Comparison of ENCODE assay signal across 9 cellular contexts in the genomic region with DNA sequence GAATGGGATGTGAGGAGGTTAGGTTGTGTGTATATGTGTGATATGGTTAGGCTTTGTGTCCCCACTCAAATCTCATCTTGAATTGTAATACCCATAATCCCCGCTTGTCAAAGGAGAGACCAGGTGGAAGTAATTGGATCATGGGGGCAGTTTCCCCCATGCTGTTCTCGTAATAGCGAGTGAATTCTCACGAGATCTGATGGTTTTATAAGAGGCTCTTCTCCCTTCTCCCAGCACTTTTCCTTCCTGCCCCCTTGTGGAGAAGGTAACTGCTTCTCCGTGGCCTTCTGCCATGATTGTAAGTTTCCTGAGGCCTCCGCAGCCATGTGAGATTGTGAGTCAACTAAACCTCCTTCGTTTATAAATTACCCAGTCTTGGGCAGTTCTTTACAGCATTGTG. TPM values are rescaled to one million over a fixed set of nuclear protein-coding genes. Genes with fewer than 3 reads are reported as not detected.
DNase-seq lines count a peak whose midpoint lies in the region; ATAC-seq and TF ChIP-seq lines count a peak whose summit lies in the region.
"Had no signal": no experiment of that assay in that cellular context is flagged by ENCODE, and none has a peak within 500 bp of the region (broad histone marks: within the 10 kb centered on the region; RNA-seq: fewer than 3 reads in every experiment).

No MANE protein-coding gene starts in this region.

- TF ChIP-seq POLR2A in heart left ventricle (IDR thresholded peaks at IDR 0.05) (no peak), uterus (IDR thresholded peaks at IDR 0.05) (no peak), thyroid gland (IDR thresholded peaks at IDR 0.05) (no peak)

- no peak overlapping the region for H3K9ac ChIP-seq in adipocyte (ENCODE audit: low read length)
- peak overlapping the region; percentile 62 for H3K9ac ChIP-seq in muscle layer of colon (ENCODE audit: low read length)

- peak overlapping the region in 1 of 12 donors; percentile 87 for H3K27ac ChIP-seq in heart left ventricle
- H3K27ac ChIP-seq in right atrium auricular region, result no peak overlapping the region
- peak overlapping the region; percentile 42 for H3K27ac ChIP-seq in muscle layer of colon (ENCODE audit: low read depth, low read length)
- H3K27ac ChIP-seq in uterus, result peak overlapping the region in 1 of 2 donors; percentile 90
- no peak overlapping the region for H3K27ac ChIP-seq in thyroid gland

- H3K4me1 ChIP-seq in heart left ventricle (peaks cover 0 to 15% (median 6%) of the 10 kb centered on the region in 12 donors), right atrium auricular region (no peaks in the 10 kb centered on the region), adipocyte (ENCODE audit: control insufficient read depth, insufficient read depth, low read length) (peaks cover 12% of the 10 kb centered on the region), muscle layer of colon (ENCODE audit: insufficient read depth, low read length) (peaks cover 12% of the 10 kb centered on the region), uterus (no peaks in the 10 kb centered on the region), thyroid gland (no peaks in the 10 kb centered on the region)

- intact Hi-C loops in heart left ventricle (cut with DNase I), result loop anchor here in 1 of 10 donors (10.0 kb wide), 1 partner anchor 56 kb away; the partner anchor contains the start of gene CYCS
- intact Hi-C loops in uterus (cut with DNase I; ENCODE audit: low total_unique reads), result no loop called here
- intact Hi-C loops in thyroid gland (cut with DNase I), result no loop called here

- H3K4me3 ChIP-seq in heart left ventricle (peak overlapping the region; percentile 57 to 93 (median 82)), right atrium auricular region (peak overlapping the region in 1 of 2 donors; percentile 89), adipocyte (ENCODE audit: low read length) (peak overlapping the region; percentile 81), muscle layer of colon (ENCODE audit: low read depth in 1 of 2, low read length in 2 of 2) (peak overlapping the region in 1 of 2 donors; percentile 84), uterus (peak overlapping the region; percentile 74 to 86), thyroid gland (replicated peaks in 1 of 3) (no peak overlapping the region)

- no peak for DNase-seq in heart left ventricle
- DNase-seq in right atrium auricular region (ENCODE audit: low spot score), result no peak
- no peak for DNase-seq in adipocyte (ENCODE audit: low read depth)
- no peak for DNase-seq in uterus
- DNase-seq in NCI-H1105 treated with DMSO at 0.1 percent for 48 hours (lab: John Stamatoyannopoulos, UW), result no peak
- no peak for DNase-seq in thyroid gland

- TF ChIP-seq CTCF in heart left ventricle (IDR thresholded peaks at IDR 0.05) (no peak), right atrium auricular region (IDR thresholded peaks at IDR 0.05) (no peak), uterus (IDR thresholded peaks at IDR 0.05) (no peak), thyroid gland (IDR thresholded peaks at IDR 0.05) (no peak)

- ATAC-seq in heart left ventricle (no peak), HG02840 (IDR thresholded peaks at IDR 0.05; ENCODE audit: low FRiP score, unreplicated experiment) (no peak)

- 76 to 84% (median 80%) methylated on average over 7 of the region's 7 CpGs for whole genome bisulfite sequencing in heart left ventricle, 4 donors
- WGBS in thyroid gland, 2 donors, result 80 to 88% methylated on average over 7 of the region's 7 CpGs

- H3K27me3 ChIP-seq in heart left ventricle, result peaks cover 0 to 2% (median 0%) of the 10 kb centered on the region in 9 donors
- no peaks in the 10 kb centered on the region for H3K27me3 ChIP-seq in right atrium auricular region
- no peaks in the 10 kb centered on the region for H3K27me3 ChIP-seq in adipocyte (replicated peaks; ENCODE audit: control insufficient read depth, insufficient read depth, low read length)
- no peaks in the 10 kb centered on the region for H3K27me3 ChIP-seq in muscle layer of colon (ENCODE audit: control insufficient read depth in 1 of 2, insufficient read depth in 2 of 2, low read length in 2 of 2)
- H3K27me3 ChIP-seq in uterus, result no peaks in the 10 kb centered on the region
- H3K27me3 ChIP-seq in thyroid gland, result no peaks in the 10 kb centered on the region

- H3K9me3 ChIP-seq in heart left ventricle (no peaks in the 10 kb centered on the region), right atrium auricular region (no peaks in the 10 kb centered on the region), adipocyte (ENCODE audit: control insufficient read depth, low read length) (no peaks in the 10 kb centered on the region), muscle layer of colon (ENCODE audit: low read length) (no peaks in the 10 kb centered on the region), uterus (no peaks in the 10 kb centered on the region), thyroid gland (no peaks in the 10 kb centered on the region)

- H3K36me3 ChIP-seq in heart left ventricle (no peaks in the 10 kb centered on the region), right atrium auricular region (no peaks in the 10 kb centered on the region), adipocyte (ENCODE audit: control insufficient read depth, insufficient read depth, low read length, severe bottlenecking) (no peaks in the 10 kb centered on the region), muscle layer of colon (ENCODE audit: insufficient read depth, low read length) (no peaks in the 10 kb centered on the region), uterus (no peaks in the 10 kb centered on the region), thyroid gland (no peaks in the 10 kb centered on the region)

RNA-seq across cellular contexts. Expression of gene NPVF, which starts 47.3 kb away (rescaled TPM):
- not detected for total RNA-seq in heart left ventricle
- not detected for polyA plus RNA-seq in heart left ventricle
- not detected for total RNA-seq in right atrium auricular region
- total RNA-seq in uterus, result not detected
- not detected for total RNA-seq in thyroid gland
- total RNA-seq: lower leg skin had no signal

RNA-seq across cellular contexts. Expression of gene CYCS, which starts 55.9 kb away (rescaled TPM):
- 100 to 1,000 TPM; 125 to 774 (median 550) TPM for total RNA-seq in heart left ventricle
- 100 to 1,000 TPM; 449 to 450 TPM for polyA plus RNA-seq in heart left ventricle
- 100 to 1,000 TPM; 134 to 282 TPM for total RNA-seq in right atrium auricular region
- total RNA-seq in uterus, result 10 to 100 TPM; 15.4 to 56.6 (median 29.1) TPM
- 10 to 100 TPM; 35.3 to 76.2 (median 53.4) TPM for total RNA-seq in thyroid gland

Comparison
In these comparisons a context has a peak if more than half of its experiments do, and no peak if none do; other contexts are left out.
1. H3K4me3 ChIP-seq: peak in heart left ventricle (12 of 12), adipocyte (single experiment) and uterus (2 of 2); none in thyroid gland (0 of 3).